8 cellular contexts compared by ENCODE assay signal in genomic region chr11:8267831-8268529, GRCh38. TPM values are rescaled to one million over a fixed set of nuclear protein-coding genes. Genes with fewer than 3 reads are reported as not detected.
DNase-seq lines count a peak whose midpoint lies in the region; ATAC-seq and TF ChIP-seq lines count a peak whose summit lies in the region.

No MANE protein-coding gene starts in this region.

- no peak overlapping the region for H2BK12ac ChIP-seq in trophoblast cell (ENCODE audit: low read length)

- peaks cover 6 to 10% of the 10 kb centered on the region in 2 experiments for H3K4me1 ChIP-seq in trophoblast cell (ENCODE audit: control insufficient read depth in 1 of 2, insufficient read depth in 2 of 2, low read length in 2 of 2)

- peak overlapping the region; percentile 37 for H2AFZ ChIP-seq in trophoblast cell (ENCODE audit: insufficient read depth, low read length, poor library complexity)

- H3K27me3 ChIP-seq in GM06990 (replicated peaks; ENCODE audit: control insufficient read depth, insufficient read depth, low read length) (no peaks in the 10 kb centered on the region; the same call in none of the 2 replicates), trophoblast cell (ENCODE audit: insufficient read depth, low read length) (peaks cover 35% of the 10 kb centered on the region)

- H3K4me3 ChIP-seq in GM06990 (replicated peaks; ENCODE audit: low read depth, low read length) = peak overlapping the region; percentile 35
- H3K4me3 ChIP-seq in SK-N-MC = peak overlapping the region; percentile 38; the same call in 1 of the 2 replicates
- peak overlapping the region; percentile 9 for H3K4me3 ChIP-seq in fibroblast of the aortic adventitia (ENCODE audit: low read depth, low read length)
- peak overlapping the region; percentile 68 for H3K4me3 ChIP-seq in trophoblast cell (ENCODE audit: low read depth, low read length)

- DNase-seq in GM06990 (ENCODE audit: extremely low read depth, insufficient read length) = no peak
- no peak for DNase-seq in SK-N-MC (ENCODE audit: low read depth, low spot score)
- no peak for DNase-seq in fibroblast of the aortic adventitia (ENCODE audit: low read depth)
- DNase-seq in trophoblast cell = peak in 1 of 2 donors; percentile 21
- no peak for DNase-seq in HEK293T (ENCODE audit: extremely low spot score)
- no peak for DNase-seq in cerebellar cortex (ENCODE audit: low spot score)

- H3K9ac ChIP-seq in SK-N-MC (ENCODE audit: insufficient read length) (no peak overlapping the region), trophoblast cell (ENCODE audit: low read length) (no peak overlapping the region)

- POLR2A ChIA-PET in HEK293T (lab: Yijun Ruan, JAX) = interaction anchor here (0.6 kb wide), 1 partner anchor 42 kb away, joined by 3 read pairs; no protein-coding TSS in a partner anchor

- H3K36me3 ChIP-seq in GM06990 (ENCODE audit: control insufficient read depth, insufficient read depth, low read length) = no peaks in the 10 kb centered on the region
- H3K36me3 ChIP-seq in SK-N-MC (ENCODE audit: insufficient read depth, low read length) = no peaks in the 10 kb centered on the region
- no peaks in the 10 kb centered on the region for H3K36me3 ChIP-seq in trophoblast cell (ENCODE audit: control insufficient read depth in 1 of 2, insufficient read depth in 2 of 2, low read length in 2 of 2)

- no peak for ATAC-seq in HG02852 (IDR thresholded peaks at IDR 0.05; ENCODE audit: unreplicated experiment)
- no peak for ATAC-seq in HG03460 (IDR thresholded peaks at IDR 0.05; ENCODE audit: unreplicated experiment)

- peak overlapping the region; percentile 69 for H3K4me2 ChIP-seq in trophoblast cell (ENCODE audit: low read length)

- H2BK5ac ChIP-seq in trophoblast cell (ENCODE audit: low read depth, low read length, poor library complexity) = no peak overlapping the region

- H4K12ac ChIP-seq in trophoblast cell (ENCODE audit: low read depth, low read length) = no peak overlapping the region

- TF ChIP-seq CTCF in GM06990 (IDR thresholded peaks at IDR 0.05; ENCODE audit: insufficient read depth, low read length, poor library complexity, severe bottlenecking) (no peak), fibroblast of the aortic adventitia (IDR thresholded peaks at IDR 0.05; ENCODE audit: insufficient read depth, low read length) (no peak)

- CTCF ChIA-PET in HEK293T (lab: Yijun Ruan, JAX) = interaction anchor here (0.8 to 1.2 kb wide), 2 partner anchors 9 to 10 kb away, joined by 3 read pairs; no protein-coding TSS in a partner anchor

- WGBS in trophoblast cell (ENCODE audit: extremely low coverage, insufficient coverage, insufficient read length) = no CpG with 5 or more reads among the region's 74 CpGs

- H3K23ac ChIP-seq in trophoblast cell (ENCODE audit: low read length) = no peak overlapping the region

- H4K8ac ChIP-seq in trophoblast cell (ENCODE audit: low read depth, low read length) = peak overlapping the region; percentile 53

- no peak overlapping the region for H3K18ac ChIP-seq in trophoblast cell (ENCODE audit: low read length)

- no peak overlapping the region for H3K14ac ChIP-seq in trophoblast cell (ENCODE audit: low read length)

- H2BK120ac ChIP-seq in trophoblast cell (ENCODE audit: insufficient read depth, low read length, poor library complexity) = peak overlapping the region; percentile 37

- no peak overlapping the region for H3K4ac ChIP-seq in trophoblast cell (ENCODE audit: low read depth, low read length)

- no peaks in the 10 kb centered on the region for H3K79me2 ChIP-seq in trophoblast cell (ENCODE audit: control insufficient read depth, insufficient read depth, low read length, poor library complexity)

- H3K9me3 ChIP-seq in SK-N-MC (ENCODE audit: low read depth, low read length) = no peaks in the 10 kb centered on the region
- H3K9me3 ChIP-seq in trophoblast cell (ENCODE audit: insufficient read depth, low read depth, low read length) = peaks cover 7% of the 10 kb centered on the region

- H4K91ac ChIP-seq in trophoblast cell (ENCODE audit: low read depth, low read length) = no peak overlapping the region

- H3K27ac ChIP-seq in SK-N-MC = no peak overlapping the region
- H3K27ac ChIP-seq in trophoblast cell (ENCODE audit: low read depth, low read length) = no peak overlapping the region

- H2AK5ac ChIP-seq in trophoblast cell (ENCODE audit: low read length) = no peak overlapping the region

- no peaks in the 10 kb centered on the region for H3K79me1 ChIP-seq in trophoblast cell (ENCODE audit: low read length)

TF ChIP-seq in HEK293T, 16 proteins besides CTCF, POLR2A, EP300 and RAD21:
- TF ChIP-seq NFRKB (IDR thresholded peaks at IDR 0.05) (no peak), LEF1 (IDR thresholded peaks at IDR 0.05; ENCODE audit: borderline replicate concordance) (no peak), SP1 (IDR thresholded peaks at IDR 0.05) (no peak), FOXA1 (IDR thresholded peaks at IDR 0.05) (no peak), L3MBTL2 (conservative IDR thresholded peaks at IDR 0.05) (no peak), CTBP1 (IDR thresholded peaks at IDR 0.05; ENCODE audit: borderline replicate concordance) (no peak), ELF4 (IDR thresholded peaks at IDR 0.05) (no peak), FOXK2 (IDR thresholded peaks at IDR 0.05) (no peak), ARNT (IDR thresholded peaks at IDR 0.05) (no peak), ZNF384 (IDR thresholded peaks at IDR 0.05) (no peak), HDGF (IDR thresholded peaks at IDR 0.05; ENCODE audit: borderline replicate concordance) (no peak), TARDBP (IDR thresholded peaks at IDR 0.05) (no peak), BHLHE40 (IDR thresholded peaks at IDR 0.05; ENCODE audit: borderline replicate concordance) (no peak), SUZ12 (IDR thresholded peaks at IDR 0.05) (no peak), FOXM1 (IDR thresholded peaks at IDR 0.05; ENCODE audit: borderline replicate concordance) (no peak)
- TF ChIP-seq, protein P1, sequence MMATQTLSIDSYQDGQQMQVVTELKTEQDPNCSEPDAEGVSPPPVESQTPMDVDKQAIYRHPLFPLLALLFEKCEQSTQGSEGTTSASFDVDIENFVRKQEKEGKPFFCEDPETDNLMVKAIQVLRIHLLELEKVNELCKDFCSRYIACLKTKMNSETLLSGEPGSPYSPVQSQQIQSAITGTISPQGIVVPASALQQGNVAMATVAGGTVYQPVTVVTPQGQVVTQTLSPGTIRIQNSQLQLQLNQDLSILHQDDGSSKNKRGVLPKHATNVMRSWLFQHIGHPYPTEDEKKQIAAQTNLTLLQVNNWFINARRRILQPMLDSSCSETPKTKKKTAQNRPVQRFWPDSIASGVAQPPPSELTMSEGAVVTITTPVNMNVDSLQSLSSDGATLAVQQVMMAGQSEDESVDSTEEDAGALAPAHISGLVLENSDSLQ (IDR thresholded peaks at IDR 0.05) = no peak

RNA-seq across cellular contexts. Expression of gene LMO1, which starts 4.3 kb away (rescaled TPM):
- total RNA-seq in fibroblast of the aortic adventitia (ENCODE audit: low replicate concordance) = not detected in 2 replicates
- 9.5 and 10.1 TPM in 2 replicates for polyA plus RNA-seq in trophoblast cell (2013)

Comparison
In these comparisons a context has a peak if more than half of its experiments do, and no peak if none do; other contexts are left out.
1. H3K4me3 ChIP-seq: peak in every context shown above with its lines; median percentile 68 in trophoblast cell; 38 in SK-N-MC; 35 in GM06990; 9 in fibroblast of the aortic adventitia.